20 cellular contexts compared by ENCODE assay signal in the genomic region with DNA sequence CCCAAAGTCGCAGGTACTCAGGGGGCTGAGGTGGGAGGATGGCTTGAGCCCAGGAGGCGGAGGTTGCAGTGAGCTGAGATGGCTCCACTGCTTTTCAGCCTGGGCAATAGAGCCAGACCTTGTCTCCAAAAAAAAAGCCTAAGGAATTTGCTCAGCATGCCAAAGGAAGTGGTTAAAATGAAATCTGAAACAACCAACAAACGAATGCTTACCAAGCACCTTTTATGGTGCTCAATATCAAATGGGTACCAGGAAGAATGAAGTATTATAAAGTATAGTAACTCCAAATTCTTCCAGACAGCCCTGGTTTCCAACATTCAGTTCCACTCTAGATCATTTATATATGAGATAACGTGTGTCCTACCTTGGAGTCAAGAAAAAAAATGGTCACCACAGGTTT. TPM values are rescaled to one million over a fixed set of nuclear protein-coding genes. Genes with fewer than 3 reads are reported as not detected.
DNase-seq lines count a peak whose midpoint lies in the region; ATAC-seq, FAIRE-seq and TF ChIP-seq lines count a peak whose summit lies in the region.
"Had no signal": no experiment of that assay in that cellular context is flagged by ENCODE, and none has a peak within 500 bp of the region (broad histone marks: within the 10 kb centered on the region; RNA-seq: fewer than 3 reads in every experiment).

No MANE protein-coding gene starts in this region.

- TF ChIP-seq POLR2A in H54 (IDR thresholded peaks at IDR 0.05; ENCODE audit: low read depth, low read length), result no peak

- peaks cover 11 to 35% of the 10 kb centered on the region in 2 donors for H3K4me1 ChIP-seq in thoracic aorta (ENCODE audit: control insufficient read depth in 1 of 2, low read depth in 2 of 2)
- H3K4me1 ChIP-seq: gastroesophageal sphincter, uterus had no signal

- DNase-seq in H54 (ENCODE audit: insufficient read length, low spot score) (no peak), RPMI8226 (peak; percentile 38), fibroblast of mammary gland (ENCODE audit: low read depth) (peak; percentile 27), thoracic aorta (ENCODE audit: low spot score) (no peak), omental fat pad (ENCODE audit: low spot score) (no peak), mesothelial cell of epicardium (ENCODE audit: low spot score in 2 of 2, unreplicated experiment in 2 of 2) (no peak)
- DNase-seq: activated CD4-positive, CD25-positive, alpha-beta regulatory T cell; CD8-positive, alpha-beta memory T cell; immature natural killer cell; NCI-H2081 treated with DMSO at 0.1 percent for 48 hours; NCI-H748 treated with DMSO at 0.1 percent for 48 hours; stimulated activated naive B cell treated with anti-CD40 and anti-IgM and Interleukin-4, amounts not matched to agents 10 μg/mL and 1 μg/mL and 100 μg/mL, for 72 hours; uterus had no signal

- peak overlapping the region; percentile 45 to 60 for H3K27ac ChIP-seq in thoracic aorta
- H3K27ac ChIP-seq: gastroesophageal sphincter, RWPE1, uterus had no signal

- H3K9me3 ChIP-seq in thoracic aorta, result no peaks in the 10 kb centered on the region
- H3K9me3 ChIP-seq: gastroesophageal sphincter, uterus had no signal

- no peaks in the 10 kb centered on the region for H3K36me3 Mint-ChIP-seq in mesothelial cell of epicardium

- no peaks in the 10 kb centered on the region for H3K27me3 Mint-ChIP-seq in mesothelial cell of epicardium (ENCODE audit: low read depth)
- H3K27me3 Mint-ChIP-seq: CD8-positive, alpha-beta memory T cell; central memory CD8-positive, alpha-beta T cell; stimulated activated naive B cell treated with anti-CD40 and anti-IgM and Interleukin-4, amounts not matched to agents 10 μg/mL and 1 μg/mL and 100 μg/mL, for 72 hours had no signal

- H3K4me3 Mint-ChIP-seq in mesothelial cell of epicardium, result no peak overlapping the region
- H3K4me3 Mint-ChIP-seq: CD8-positive, alpha-beta memory T cell; central memory CD8-positive, alpha-beta T cell; immature natural killer cell; stimulated activated naive B cell treated with anti-CD40 and anti-IgM and Interleukin-4, amounts not matched to agents 10 μg/mL and 1 μg/mL and 100 μg/mL, for 72 hours had no signal

- peak; percentile 58 for FAIRE-seq in H54 (lab: Jason Lieb, UNC)
- FAIRE-seq: HTR-8/SVneo had no signal

- ATAC-seq in thoracic aorta (ENCODE audit: insufficient number of reproducible peaks, low FRiP score, low read depth) (no peak), omental fat pad (ENCODE audit: low FRiP score) (no peak), HG02840 (IDR thresholded peaks at IDR 0.05; ENCODE audit: low FRiP score, unreplicated experiment) (no peak)
- ATAC-seq: activated naive CD4-positive, alpha-beta T cell treated with anti-CD3 and anti-CD28 coated beads, Interleukin-2, amount 50 U/mL, for 72 hours; gastroesophageal sphincter; stimulated activated naive B cell treated with anti-CD40 and anti-IgM and Interleukin-4, amounts not matched to agents 10 μg/mL and 1 μg/mL and 100 μg/mL, for 72 hours had no signal

- no peaks in the 10 kb centered on the region for H3K36me3 ChIP-seq in thoracic aorta
- H3K36me3 ChIP-seq: gastroesophageal sphincter, uterus had no signal

- H3K4me1 Mint-ChIP-seq in mesothelial cell of epicardium, result peaks cover 15% of the 10 kb centered on the region

- H3K4me3 ChIP-seq in fibroblast of mammary gland (ENCODE audit: control insufficient read depth, low read depth, low read length), result no peak overlapping the region
- H3K4me3 ChIP-seq in thoracic aorta, result peak overlapping the region; percentile 22
- H3K4me3 ChIP-seq: gastroesophageal sphincter, smooth muscle cell, uterus had no signal

- H3K27ac Mint-ChIP-seq in mesothelial cell of epicardium, result no peak overlapping the region
- H3K27ac Mint-ChIP-seq: activated naive CD4-positive, alpha-beta T cell treated with anti-CD3 and anti-CD28 coated beads, Interleukin-2, amount 50 U/mL, for 72 hours; stimulated activated naive B cell treated with anti-CD40 and anti-IgM and Interleukin-4, amounts not matched to agents 10 μg/mL and 1 μg/mL and 100 μg/mL, for 72 hours had no signal

- no peaks in the 10 kb centered on the region for H3K27me3 ChIP-seq in thoracic aorta (replicated peaks; ENCODE audit: insufficient read depth)
- H3K27me3 ChIP-seq: gastroesophageal sphincter, uterus had no signal

- TF ChIP-seq CTCF in fibroblast of mammary gland (conservative IDR thresholded peaks at IDR 0.05; ENCODE audit: control insufficient read depth, insufficient read depth, low read depth, low read length) (no peak), thoracic aorta (IDR thresholded peaks at IDR 0.05) (no peak), omental fat pad (IDR thresholded peaks at IDR 0.05) (no peak), mesothelial cell of epicardium (IDR thresholded peaks at IDR 0.05; ENCODE audit: unreplicated experiment) (no peak)

- no peaks in the 10 kb centered on the region for H3K9me3 Mint-ChIP-seq in mesothelial cell of epicardium
- H3K9me3 Mint-ChIP-seq: activated naive CD4-positive, alpha-beta T cell treated with anti-CD3 and anti-CD28 coated beads, Interleukin-2, amount 50 U/mL, for 72 hours; CD8-positive, alpha-beta memory T cell; central memory CD8-positive, alpha-beta T cell; immature natural killer cell; stimulated activated naive B cell treated with anti-CD40 and anti-IgM and Interleukin-4, amounts not matched to agents 10 μg/mL and 1 μg/mL and 100 μg/mL, for 72 hours had no signal

RNA-seq across cellular contexts. Expression of gene GMDS, which starts 14.0 kb away (rescaled TPM):
- total RNA-seq in thoracic aorta (10 to 100 TPM; 87.8 to 87.9 TPM), omental fat pad (10 to 100 TPM in 2 of 4 donors, 1 to 10 TPM in 2; 5.6 to 20.6 (median 10.7) TPM), mesothelial cell of epicardium (34.9 to 39.9 TPM (median 36.7 TPM) in 3 replicates)

Comparison
In these comparisons a context has a peak if more than half of its experiments do, and no peak if none do; other contexts are left out.
1. DNase-seq: peak in RPMI8226 (single experiment) and fibroblast of mammary gland (single experiment); none in H54 (single experiment), thoracic aorta (single experiment), omental fat pad (single experiment) and mesothelial cell of epicardium (0 of 2).